33 cellular contexts compared by ENCODE assay signal in genomic region chr21:33886316-33886715, GRCh38.
"Had no signal": no experiment of that assay in that cellular context is flagged by ENCODE, and none has a peak within 500 bp of the region (broad histone marks: within the 10 kb centered on the region; RNA-seq: fewer than 3 reads in every experiment).

No MANE protein-coding gene starts in this region.

- H3K27me3 ChIP-seq: dorsolateral prefrontal cortex, esophagus muscularis mucosa, gastrocnemius medialis had no signal

- H3K27me3 Mint-ChIP-seq: activated CD8-positive, alpha-beta T cell treated with anti-CD3 and anti-CD28 coated beads for 36 hours; activated naive CD8-positive, alpha-beta T cell; dendritic cell treated with granulocyte-macrophage colony-stimulating factor and Interleukin-4, amounts not matched to agents 40 ng/mL and 50 ng/mL, for 4 days had no signal

- H3K9me3 ChIP-seq: esophagus muscularis mucosa, gastrocnemius medialis, heart right ventricle had no signal

- H3K4me3 Mint-ChIP-seq: activated B cell treated with CpG ODN at 0.5 μM for 24 hours; activated CD8-positive, alpha-beta T cell treated with anti-CD3 and anti-CD28 coated beads for 36 hours; activated naive CD8-positive, alpha-beta T cell; activated T-cell treated with anti-CD3 and anti-CD28 coated beads, Interleukin-2, amount 50 U/mL, for 4 hours; activated T-helper 17 cell treated with anti-CD3 and anti-CD28 coated beads, Interleukin-2, amount 50 U/mL, for 72 hours; dendritic cell treated with granulocyte-macrophage colony-stimulating factor and Interleukin-4, amounts not matched to agents 40 ng/mL and 50 ng/mL, for 4 days; endodermal cell; T-helper 17 cell; T-helper 2 cell treated with Interferon-gamma antibody and Interleukin-4, amounts not matched to agents 5 μg/mL and 100 μg/mL, for 36 hours had no signal

- H3K4me1 Mint-ChIP-seq: activated B cell treated with CpG ODN at 0.5 μM for 24 hours; activated T-helper 17 cell treated with anti-CD3 and anti-CD28 coated beads, Interleukin-2, amount 50 U/mL, for 72 hours; T-helper 17 cell had no signal

- ATAC-seq: activated CD4-positive, CD25-positive, alpha-beta regulatory T cell treated with anti-CD3 and anti-CD28 coated beads, Interleukin-2, amount 50 U/mL, for 24 hours; activated CD8-positive, alpha-beta T cell treated with anti-CD3 and anti-CD28 coated beads for 36 hours; activated T-cell treated with anti-CD3 and anti-CD28 coated beads, Interleukin-2, amount 50 U/mL, for 4 hours; activated T-helper 17 cell treated with anti-CD3 and anti-CD28 coated beads, Interleukin-2, amount 50 U/mL, for 72 hours; foreskin keratinocyte; gastrocnemius medialis; heart right ventricle; T-helper 17 cell had no signal

- H3K36me3 Mint-ChIP-seq: activated naive CD8-positive, alpha-beta T cell had no signal

- DNase-seq: activated B cell treated with CpG ODN at 0.5 μM for 24 hours; activated CD4-positive, alpha-beta T cell treated with anti-CD3 and anti-CD28 coated beads for 48 hours; activated CD4-positive, alpha-beta T cell treated with anti-CD3 and anti-CD28 coated beads, Interleukin-2, amount 50 U/mL, for 1 hour; activated CD4-positive, alpha-beta T cell treated with anti-CD3 and anti-CD28 coated beads, Interleukin-2, amount 50 U/mL, for 48 hours; activated CD8-positive, alpha-beta memory T cell treated with anti-CD3 and anti-CD28 coated beads for 24 hours; activated CD8-positive, alpha-beta T cell treated with anti-CD3 and anti-CD28 coated beads for 36 hours; activated effector memory CD4-positive, alpha-beta T cell treated with Interleukin-2 at 50 U/mL for 16 hours; activated gamma-delta T cell treated with Interleukin-2 at 50 U/mL for 16 hours; activated naive CD4-positive, alpha-beta T cell treated with anti-CD3 and anti-CD28 coated beads, Interleukin-2, amount 50 U/mL, for 16 hours; activated naive CD4-positive, alpha-beta T cell treated with Interleukin-2 at 50 U/mL for 16 hours; activated T-cell treated with anti-CD3 and anti-CD28 coated beads, Interleukin-2, amount 50 U/mL, for 4 hours; amniotic stem cell; anterior cingulate cortex; caudate nucleus; cerebellar nuclear complex; effector memory CD4-positive, alpha-beta T cell; endodermal cell; erythroblast; foreskin keratinocyte; gastrocnemius medialis; heart right ventricle; T-helper 1 cell; T-helper 17 cell; T1000; WERI-Rb-1 had no signal

- H3K4me3 ChIP-seq: coronary artery, dorsolateral prefrontal cortex, esophagus muscularis mucosa, gastrocnemius medialis, heart right ventricle had no signal

- H3K27ac ChIP-seq: coronary artery, esophagus muscularis mucosa, foreskin keratinocyte, gastrocnemius medialis, heart right ventricle, WERI-Rb-1 had no signal

- H3K4me1 ChIP-seq: foreskin keratinocyte, gastrocnemius medialis, heart right ventricle had no signal

- H3K27ac Mint-ChIP-seq: activated B cell treated with CpG ODN at 0.5 μM for 24 hours; activated CD8-positive, alpha-beta T cell treated with anti-CD3 and anti-CD28 coated beads for 36 hours; activated naive CD8-positive, alpha-beta T cell; activated T-helper 17 cell treated with anti-CD3 and anti-CD28 coated beads, Interleukin-2, amount 50 U/mL, for 72 hours; dendritic cell treated with granulocyte-macrophage colony-stimulating factor and Interleukin-4, amounts not matched to agents 40 ng/mL and 50 ng/mL, for 4 days; endodermal cell; T-helper 17 cell; T-helper 2 cell treated with Interferon-gamma antibody and Interleukin-4, amounts not matched to agents 5 μg/mL and 100 μg/mL, for 36 hours had no signal

- H3K9me3 Mint-ChIP-seq: activated B cell treated with CpG ODN at 0.5 μM for 24 hours; activated CD8-positive, alpha-beta T cell treated with anti-CD3 and anti-CD28 coated beads for 36 hours; activated T-cell treated with anti-CD3 and anti-CD28 coated beads, Interleukin-2, amount 50 U/mL, for 4 hours; activated T-helper 17 cell treated with anti-CD3 and anti-CD28 coated beads, Interleukin-2, amount 50 U/mL, for 72 hours; dendritic cell treated with granulocyte-macrophage colony-stimulating factor and Interleukin-4, amounts not matched to agents 40 ng/mL and 50 ng/mL, for 4 days; endodermal cell; T-helper 2 cell treated with Interferon-gamma antibody and Interleukin-4, amounts not matched to agents 5 μg/mL and 100 μg/mL, for 36 hours had no signal

- H3K36me3 ChIP-seq: esophagus muscularis mucosa, gastrocnemius medialis, heart right ventricle, WERI-Rb-1 had no signal
